In genomic region chr6:16134430-16134829, GRCh38 we compare ENCODE assay signal across 15 cellular contexts. TPM values are rescaled to one million over a fixed set of nuclear protein-coding genes. Genes with fewer than 3 reads are reported as not detected.
DNase-seq lines count a peak whose midpoint lies in the region; ATAC-seq and TF ChIP-seq lines count a peak whose summit lies in the region.
"Had no signal": no experiment of that assay in that cellular context is flagged by ENCODE, and none has a peak within 500 bp of the region (broad histone marks: within the 10 kb centered on the region; RNA-seq: fewer than 3 reads in every experiment).

No MANE protein-coding gene starts in this region.

- H3T11ph ChIP-seq in H9 (ENCODE audit: low read length): no peak overlapping the region

- H3K4me3 Mint-ChIP-seq in activated CD8-positive, alpha-beta memory T cell treated with anti-CD3 and anti-CD28 coated beads, Interleukin-2, amount 10 ng/mL, durations not matched to agents 7 days and 5 days: no peak overlapping the region
- no peak overlapping the region; a peak in 1 of 5 replicates for H3K4me3 Mint-ChIP-seq in H9
- H3K4me3 Mint-ChIP-seq: activated CD4-positive, alpha-beta memory T cell treated with anti-CD3 and anti-CD28 coated beads for 36 hours had no signal

- CTCF ChIA-PET in activated CD8-positive, alpha-beta memory T cell treated with anti-CD3 and anti-CD28 coated beads, Interleukin-2, amount 10 ng/mL, durations not matched to agents 7 days and 5 days (lab: Charles Lee): interaction anchor here (4.8 kb wide), 1 partner anchor 49 kb away, joined by 32 read pairs; no protein-coding TSS in a partner anchor
- CTCF ChIA-PET in OCI-LY7 (lab: Charles Lee; ENCODE audit: unreplicated experiment): no interaction called here

- H4K20me1 ChIP-seq in OCI-LY7 (ENCODE audit: insufficient read depth, low read length) (peaks cover 55% of the 10 kb centered on the region), H9 (ENCODE audit: control insufficient read depth, insufficient read depth, insufficient read length) (no peaks in the 10 kb centered on the region)

- no peaks in the 10 kb centered on the region for H3K27me3 Mint-ChIP-seq in activated CD8-positive, alpha-beta memory T cell treated with anti-CD3 and anti-CD28 coated beads, Interleukin-2, amount 10 ng/mL, durations not matched to agents 7 days and 5 days
- no peaks in the 10 kb centered on the region for H3K27me3 Mint-ChIP-seq in H9 (ENCODE audit: low read depth)
- H3K27me3 Mint-ChIP-seq: activated CD4-positive, alpha-beta memory T cell treated with anti-CD3 and anti-CD28 coated beads for 36 hours had no signal

- H3K27ac Mint-ChIP-seq in activated CD8-positive, alpha-beta memory T cell treated with anti-CD3 and anti-CD28 coated beads, Interleukin-2, amount 10 ng/mL, durations not matched to agents 7 days and 5 days: peak overlapping the region; percentile 51
- H3K27ac Mint-ChIP-seq in H9: no peak overlapping the region; a peak in 1 of 7 replicates

- peaks cover 12% of the 10 kb centered on the region for H3K23me2 ChIP-seq in H9 (ENCODE audit: insufficient read length, low read depth, low read length, poor library complexity, severe bottlenecking)

- intact Hi-C loops in OCI-LY7 (cut with micrococcal nuclease; ENCODE audit: unreplicated experiment): loop anchor here (5.0 to 10.0 kb wide), 2 partner anchors 470 to 887 kb away; partner anchors contain the start of genes DTNBP1 and JARID2

- H3K27me3 ChIP-seq in endocrine pancreas (ENCODE audit: control insufficient read depth, insufficient read depth, low read length) (no peaks in the 10 kb centered on the region), subcutaneous abdominal adipose tissue (ENCODE audit: control insufficient read depth in 5 of 5, insufficient read depth in 4 of 5, low read length in 5 of 5) (no peaks in the 10 kb centered on the region), H9 (ENCODE audit: insufficient read depth, low read length) (no peaks in the 10 kb centered on the region)

- peaks cover 6% of the 10 kb centered on the region for H3K79me1 ChIP-seq in H9 (ENCODE audit: insufficient read depth, low read depth, low read length, poor library complexity, severe bottlenecking)

- H3K36me3 Mint-ChIP-seq in activated CD8-positive, alpha-beta memory T cell treated with anti-CD3 and anti-CD28 coated beads, Interleukin-2, amount 10 ng/mL, durations not matched to agents 7 days and 5 days: peaks cover 27% of the 10 kb centered on the region
- peaks cover 32 to 45% (median 37%) of the 10 kb centered on the region in 3 experiments for H3K36me3 Mint-ChIP-seq in H9 (ENCODE audit: insufficient read depth in 1 of 3, low read depth in 3 of 3)

- H3K4me1 Mint-ChIP-seq in activated CD8-positive, alpha-beta memory T cell treated with anti-CD3 and anti-CD28 coated beads, Interleukin-2, amount 10 ng/mL, durations not matched to agents 7 days and 5 days: peaks cover 70% of the 10 kb centered on the region
- H3K4me1 Mint-ChIP-seq in H9: peaks cover 61 to 70% of the 10 kb centered on the region in 2 experiments

- no peak overlapping the region for H3K18ac ChIP-seq in H9 (ENCODE audit: insufficient read length, low read depth, low read length)

- DNase-seq in activated CD8-positive, alpha-beta memory T cell treated with anti-CD3 and anti-CD28 coated beads, Interleukin-2, amount 10 ng/mL, durations not matched to agents 7 days and 5 days: no peak
- DNase-seq in activated CD8-positive, alpha-beta memory T cell treated with anti-CD3 and anti-CD28 coated beads, Interleukin-2, amount 50 U/mL, for 4 hours: no peak
- DNase-seq in OCI-LY7 (ENCODE audit: low spot score) (no peak), H9 (no peak), AG08395 (ENCODE audit: low spot score) (no peak)
- DNase-seq: activated CD4-positive, alpha-beta memory T cell treated with anti-CD3 and anti-CD28 coated beads for 36 hours; central memory CD4-positive, alpha-beta T cell; GF-D8; left cardiac atrium; NCI-H2107; NK-92 treated with Interleukin-12 subunit alpha and Interleukin-12 subunit beta, amount 100 ng/mL, for 24 hours; stimulated activated CD4-positive, alpha-beta T cell treated with anti-CD3 and anti-CD28 coated beads, Interleukin-2, amount 100 ng/mL, for 24 hours had no signal

- H3K14ac ChIP-seq in H9 (ENCODE audit: insufficient read depth, low read length): no peak overlapping the region

- H3K9me2 ChIP-seq in OCI-LY7 (ENCODE audit: insufficient read depth, low read length): no peaks in the 10 kb centered on the region

- no peak overlapping the region for H2BK120ac ChIP-seq in H9 (ENCODE audit: low read depth, low read length, poor library complexity, severe bottlenecking)

- H3K4me2 ChIP-seq in OCI-LY7 (ENCODE audit: low read length) (peak overlapping the region; percentile 94; the same call in 1 of the 2 replicates), H9 (ENCODE audit: insufficient read depth, insufficient read length, low read length) (no peak overlapping the region)

- H3K4me3 ChIP-seq in OCI-LY7 (ENCODE audit: low read depth, low read length, poor library complexity, severe bottlenecking) (no peak overlapping the region), endocrine pancreas (ENCODE audit: control insufficient read depth, insufficient read depth, low read length) (peak overlapping the region; percentile 23), subcutaneous abdominal adipose tissue (ENCODE audit: low read depth in 1 of 5, low read length in 5 of 5) (no peak overlapping the region)

- ATAC-seq in activated CD8-positive, alpha-beta memory T cell treated with anti-CD3 and anti-CD28 coated beads, Interleukin-2, amount 10 ng/mL, durations not matched to agents 7 days and 5 days: no peak
- no peak for ATAC-seq in GM18519 (IDR thresholded peaks at IDR 0.05; ENCODE audit: low FRiP score, unreplicated experiment)
- ATAC-seq: left cardiac atrium had no signal

- H2BK12ac ChIP-seq in H9 (ENCODE audit: insufficient read length, low read depth, low read length): no peak overlapping the region

- no peak overlapping the region for H2BK5ac ChIP-seq in H9 (ENCODE audit: insufficient read length, low read length)

- H3K4ac ChIP-seq in H9 (ENCODE audit: low read depth, low read length): no peak overlapping the region

- no peak for TF ChIP-seq CTCF in OCI-LY7 (conservative IDR thresholded peaks at IDR 0.05; ENCODE audit: low read length)
- no peak for TF ChIP-seq CTCF in H9 (conservative IDR thresholded peaks at IDR 0.05)

- H3K9me3 Mint-ChIP-seq in activated CD8-positive, alpha-beta memory T cell treated with anti-CD3 and anti-CD28 coated beads, Interleukin-2, amount 10 ng/mL, durations not matched to agents 7 days and 5 days (ENCODE audit: low read depth): no peaks in the 10 kb centered on the region
- H3K9me3 Mint-ChIP-seq in H9: no peaks in the 10 kb centered on the region; a peak in 1 of 5 replicates
- H3K9me3 Mint-ChIP-seq: activated CD4-positive, alpha-beta memory T cell treated with anti-CD3 and anti-CD28 coated beads for 36 hours had no signal

- no peak overlapping the region for H2AFZ ChIP-seq in OCI-LY7 (ENCODE audit: low read length)
- H2AFZ ChIP-seq in H9 (ENCODE audit: low read length): no peak overlapping the region

- POLR2A ChIA-PET in OCI-LY7 (lab: Charles Lee): interaction anchor here (0.7 to 1.2 kb wide), 4 partner anchors 19 to 246 kb away, joined by 3 read pairs; no protein-coding TSS in a partner anchor

- H3K79me2 ChIP-seq in OCI-LY7 (ENCODE audit: insufficient read depth, low read depth, low read length): peaks cover 97% of the 10 kb centered on the region
- H3K79me2 ChIP-seq in H9 (ENCODE audit: insufficient read depth, low read length): peaks cover 21% of the 10 kb centered on the region; the same call in 1 of the 2 replicates

- no peak overlapping the region for H4K5ac ChIP-seq in H9 (ENCODE audit: insufficient read length, low read depth, low read length)

- H3K36me3 ChIP-seq in OCI-LY7 (ENCODE audit: insufficient read depth, low read length): peaks cover 59% of the 10 kb centered on the region
- H3K36me3 ChIP-seq in endocrine pancreas (ENCODE audit: control insufficient read depth, insufficient read depth, low read length): no peaks in the 10 kb centered on the region
- H3K36me3 ChIP-seq in subcutaneous abdominal adipose tissue (ENCODE audit: control insufficient read depth in 5 of 5, insufficient read depth in 5 of 5, low read length in 5 of 5): peaks cover 0 to 9% (median 4%) of the 10 kb centered on the region in 5 donors

- no peak overlapping the region for H4K8ac ChIP-seq in H9 (replicated peaks; ENCODE audit: insufficient read length, low read depth, low read length)

- H3K23ac ChIP-seq in H9 (ENCODE audit: insufficient read length, low read depth, low read length): no peak overlapping the region

- no peak overlapping the region for H3K56ac ChIP-seq in H9 (ENCODE audit: insufficient read length, low read depth, low read length)

- no CpG with 5 or more reads among the region's 1 CpG for WGBS in H9 (ENCODE audit: extremely low coverage, insufficient read length, low lambda C conversion rate)

- H3K27ac ChIP-seq in OCI-LY7 (ENCODE audit: low read depth, low read length, poor library complexity, severe bottlenecking): no peak overlapping the region
- H3K27ac ChIP-seq in subcutaneous abdominal adipose tissue (ENCODE audit: low read depth, low read length): peak overlapping the region; percentile 64
- H3K27ac ChIP-seq in H9 (ENCODE audit: insufficient read length, low read depth, low read length): no peak overlapping the region

- no peak overlapping the region for H2BK15ac ChIP-seq in H9 (ENCODE audit: low read depth, low read length)

- no peak overlapping the region for H2AK5ac ChIP-seq in H9 (ENCODE audit: insufficient read length, low read length)

- no peak overlapping the region for H3K9ac ChIP-seq in endocrine pancreas (ENCODE audit: control insufficient read depth, insufficient read depth, low read length)
- peak overlapping the region in 2 of 5 donors; percentile 24 to 25 for H3K9ac ChIP-seq in subcutaneous abdominal adipose tissue (ENCODE audit: low read length in 5 of 5)
- no peak overlapping the region for H3K9ac ChIP-seq in H9 (ENCODE audit: extremely low read depth, insufficient read length, low read length)

- H3K4me1 ChIP-seq in OCI-LY7 (ENCODE audit: insufficient read depth, low read length, poor library complexity, severe bottlenecking) (peaks cover 54% of the 10 kb centered on the region), endocrine pancreas (ENCODE audit: control insufficient read depth, insufficient read depth, low read length) (peaks cover 55% of the 10 kb centered on the region), subcutaneous abdominal adipose tissue (ENCODE audit: control insufficient read depth in 5 of 5, insufficient read depth in 5 of 5, low read length in 5 of 5) (peaks cover 20 to 93% (median 92%) of the 10 kb centered on the region in 5 donors), H9 (ENCODE audit: insufficient read depth, low read length) (peaks cover 8% of the 10 kb centered on the region; the same call in 1 of the 2 replicates)

- no TSS peak for BruUV-seq in OCI-LY7 (replicated peaks; lab: Mats Ljungman, UMichigan)

- no peak overlapping the region for H2BK20ac ChIP-seq in H9 (ENCODE audit: low read depth, low read length, poor library complexity, severe bottlenecking)

- no peak overlapping the region for H4K91ac ChIP-seq in H9 (ENCODE audit: insufficient read length, low read depth, low read length)

- no peaks in the 10 kb centered on the region for H3K9me3 ChIP-seq in OCI-LY7 (ENCODE audit: low read length)
- no peaks in the 10 kb centered on the region for H3K9me3 ChIP-seq in endocrine pancreas (ENCODE audit: control insufficient read depth, low read length)
- H3K9me3 ChIP-seq in subcutaneous abdominal adipose tissue (ENCODE audit: control insufficient read depth in 5 of 5, low read length in 5 of 5): no peaks in the 10 kb centered on the region
- no peaks in the 10 kb centered on the region for H3K9me3 ChIP-seq in H9 (ENCODE audit: control insufficient read depth, low read depth, low read length)

RNA-seq across cellular contexts. Expression of gene MYLIP, which starts 5.5 kb away (rescaled TPM):
- 10 to 100 TPM in 1 of 2 experiments, 1 to 10 TPM in 1; 9.1 to 14.8 TPM for total RNA-seq in activated CD8-positive, alpha-beta memory T cell treated with anti-CD3 and anti-CD28 coated beads, Interleukin-2, amount 10 ng/mL, durations not matched to agents 7 days and 5 days
- total RNA-seq in OCI-LY7 (2014; rRNA removed; shearing (Covaris generic)): 8.5 and 12.4 TPM in 2 replicates
- total RNA-seq in OCI-LY7 (2022) (13.9 and 15.3 TPM in 2 replicates), H9 (2021) (27.0 and 27.3 TPM in 2 replicates)
